Comparison of ENCODE assay signal across 8 cellular contexts in the genomic region with DNA sequence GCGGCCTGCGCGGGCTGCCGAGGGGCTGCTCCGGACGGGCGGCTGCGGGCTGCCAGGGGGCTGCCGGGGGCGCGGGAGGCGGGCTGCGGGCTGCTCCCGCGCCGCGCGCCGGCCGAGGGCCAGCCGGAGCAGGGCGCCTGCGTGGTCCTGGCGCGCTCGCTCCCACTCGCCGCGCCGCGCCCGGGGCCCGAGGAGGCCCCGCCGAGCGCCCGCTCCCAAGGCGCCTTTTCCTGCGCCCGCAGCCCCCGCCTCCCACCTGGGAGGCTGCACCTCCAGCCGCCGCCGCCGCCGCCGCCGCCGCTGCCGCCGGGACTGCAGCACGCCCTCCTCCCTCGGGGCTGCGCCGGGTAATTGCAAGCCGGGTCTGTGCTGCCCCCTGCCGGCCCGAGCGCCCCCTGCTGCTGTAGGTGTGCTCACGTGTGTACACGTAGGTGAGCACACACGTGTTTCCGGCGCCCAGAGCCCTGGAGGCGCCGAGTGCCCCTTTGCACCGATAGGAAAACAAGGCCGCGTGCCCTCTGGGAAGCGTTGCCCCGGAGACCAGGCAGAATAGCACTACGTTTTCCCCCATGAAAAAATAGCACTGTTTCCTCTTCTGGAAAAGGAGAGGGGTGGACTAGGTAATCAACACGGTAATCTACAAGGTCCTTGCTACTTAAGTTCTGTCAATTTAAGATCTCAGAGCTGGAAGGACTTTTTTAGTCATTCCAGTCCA. TPM values are rescaled to one million over a fixed set of nuclear protein-coding genes. Genes with fewer than 3 reads are reported as not detected.
DNase-seq lines count a peak whose midpoint lies in the region; ATAC-seq, FAIRE-seq and TF ChIP-seq lines count a peak whose summit lies in the region.

TSS of gene EPB41L4B (minus strand) at position 326 of the 715 bp plus-strand sequence. CDS start 613 bp downstream, outside the sequence.

- no peaks in the 10 kb centered on the region for H3K9me3 Mint-ChIP-seq in T-helper 2 cell treated with Interferon-gamma antibody and Interleukin-4, amounts not matched to agents 5 μg/mL and 100 μg/mL, for 36 hours

- peak; percentile 77 for DNase-seq in GM12892 (ENCODE audit: insufficient read length)
- DNase-seq in NCI-H1436 treated with DMSO at 0.1 percent for 48 hours (lab: John Stamatoyannopoulos, UW) = peak; percentile 63
- peak; percentile 86 for DNase-seq in T-helper 2 cell treated with Interferon-gamma antibody and Interleukin-4, amounts not matched to agents 5 μg/mL and 100 μg/mL, for 36 hours (ENCODE audit: low spot score)
- DNase-seq in anterior cingulate cortex (lab: John Stamatoyannopoulos, UW) = peak in 56 of 58 donors; percentile 18 to 89 (median 67)
- peak; percentile 74 for DNase-seq in hepatic stellate cell (ENCODE audit: low spot score)
- peak; percentile 57 for DNase-seq in renal cortical epithelial cell (ENCODE audit: low read depth)
- DNase-seq in MV-4-11 (lab: John Stamatoyannopoulos, UW) = no peak

- H3K4me1 Mint-ChIP-seq in T-helper 2 cell treated with Interferon-gamma antibody and Interleukin-4, amounts not matched to agents 5 μg/mL and 100 μg/mL, for 36 hours (ENCODE audit: low read depth) = peaks cover 6% of the 10 kb centered on the region

- H3K4me3 Mint-ChIP-seq in T-helper 2 cell treated with Interferon-gamma antibody and Interleukin-4, amounts not matched to agents 5 μg/mL and 100 μg/mL, for 36 hours = peak within 1 kb of the TSS; percentile 75

- H3K36me3 Mint-ChIP-seq in T-helper 2 cell treated with Interferon-gamma antibody and Interleukin-4, amounts not matched to agents 5 μg/mL and 100 μg/mL, for 36 hours (ENCODE audit: low read depth) = no peaks in the 10 kb centered on the region

- ATAC-seq in HG02840 (IDR thresholded peaks at IDR 0.05; ENCODE audit: low FRiP score, unreplicated experiment) = peak; percentile 97

- peak; percentile 97 for FAIRE-seq in GM12892 (lab: Jason Lieb, UNC)

- H3K27me3 Mint-ChIP-seq in T-helper 2 cell treated with Interferon-gamma antibody and Interleukin-4, amounts not matched to agents 5 μg/mL and 100 μg/mL, for 36 hours (ENCODE audit: low read depth) = peaks cover 54% of the 10 kb centered on the region

- TF ChIP-seq POLR2A in GM12892 (IDR thresholded peaks at IDR 0.05; ENCODE audit: low read depth, low read length) = no peak

- no peak within 1 kb of the TSS for H3K27ac Mint-ChIP-seq in T-helper 2 cell treated with Interferon-gamma antibody and Interleukin-4, amounts not matched to agents 5 μg/mL and 100 μg/mL, for 36 hours

RNA-seq across cellular contexts. Expression of gene EPB41L4B, which starts in this region (rescaled TPM):
- polyA plus RNA-seq in GM12892 (2012; ENCODE audit: missing spikeins) = 1.9 TPM
- 5.8 and 13.5 TPM in 2 replicates for total RNA-seq in renal cortical epithelial cell
